ENCODE assay signal across 1 cellular context in the genomic region with DNA sequence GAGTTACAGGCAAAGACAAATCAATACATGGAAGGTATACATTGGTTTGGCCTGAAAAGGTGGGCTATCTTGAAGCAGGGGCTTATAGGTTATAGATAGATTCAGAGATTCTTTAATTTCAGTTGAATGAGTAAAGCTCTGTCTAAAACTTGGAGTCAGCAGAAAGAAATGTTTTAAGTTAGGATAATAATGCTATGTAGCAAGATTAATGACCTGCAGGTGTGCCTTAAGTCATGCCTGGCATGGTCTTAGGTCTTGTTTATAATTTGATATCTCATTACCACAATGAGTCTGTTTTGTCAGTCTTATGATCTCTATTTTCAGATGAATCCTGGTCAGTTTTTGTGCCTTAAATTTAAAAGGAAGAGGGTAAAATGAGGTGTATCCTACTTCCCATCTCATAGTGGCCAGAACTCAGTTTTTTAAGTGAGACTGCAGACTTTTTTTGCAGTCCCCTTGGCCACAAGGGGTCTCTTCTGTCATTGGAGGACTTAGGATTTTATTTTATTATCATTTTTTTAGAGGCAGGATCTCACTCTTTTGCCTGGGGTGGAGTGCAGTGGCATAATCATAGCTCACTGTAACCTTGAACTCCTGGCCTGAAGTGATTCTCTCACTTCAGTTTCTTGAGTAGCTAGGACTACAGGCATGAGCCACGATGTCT.
TF ChIP-seq lines count a peak whose summit lies in the region.

No MANE protein-coding gene starts in this region.

TF ChIP-seq in K562, 482 proteins besides CTCF, POLR2A, EP300 and RAD21:
- TF ChIP-seq, protein P1, sequence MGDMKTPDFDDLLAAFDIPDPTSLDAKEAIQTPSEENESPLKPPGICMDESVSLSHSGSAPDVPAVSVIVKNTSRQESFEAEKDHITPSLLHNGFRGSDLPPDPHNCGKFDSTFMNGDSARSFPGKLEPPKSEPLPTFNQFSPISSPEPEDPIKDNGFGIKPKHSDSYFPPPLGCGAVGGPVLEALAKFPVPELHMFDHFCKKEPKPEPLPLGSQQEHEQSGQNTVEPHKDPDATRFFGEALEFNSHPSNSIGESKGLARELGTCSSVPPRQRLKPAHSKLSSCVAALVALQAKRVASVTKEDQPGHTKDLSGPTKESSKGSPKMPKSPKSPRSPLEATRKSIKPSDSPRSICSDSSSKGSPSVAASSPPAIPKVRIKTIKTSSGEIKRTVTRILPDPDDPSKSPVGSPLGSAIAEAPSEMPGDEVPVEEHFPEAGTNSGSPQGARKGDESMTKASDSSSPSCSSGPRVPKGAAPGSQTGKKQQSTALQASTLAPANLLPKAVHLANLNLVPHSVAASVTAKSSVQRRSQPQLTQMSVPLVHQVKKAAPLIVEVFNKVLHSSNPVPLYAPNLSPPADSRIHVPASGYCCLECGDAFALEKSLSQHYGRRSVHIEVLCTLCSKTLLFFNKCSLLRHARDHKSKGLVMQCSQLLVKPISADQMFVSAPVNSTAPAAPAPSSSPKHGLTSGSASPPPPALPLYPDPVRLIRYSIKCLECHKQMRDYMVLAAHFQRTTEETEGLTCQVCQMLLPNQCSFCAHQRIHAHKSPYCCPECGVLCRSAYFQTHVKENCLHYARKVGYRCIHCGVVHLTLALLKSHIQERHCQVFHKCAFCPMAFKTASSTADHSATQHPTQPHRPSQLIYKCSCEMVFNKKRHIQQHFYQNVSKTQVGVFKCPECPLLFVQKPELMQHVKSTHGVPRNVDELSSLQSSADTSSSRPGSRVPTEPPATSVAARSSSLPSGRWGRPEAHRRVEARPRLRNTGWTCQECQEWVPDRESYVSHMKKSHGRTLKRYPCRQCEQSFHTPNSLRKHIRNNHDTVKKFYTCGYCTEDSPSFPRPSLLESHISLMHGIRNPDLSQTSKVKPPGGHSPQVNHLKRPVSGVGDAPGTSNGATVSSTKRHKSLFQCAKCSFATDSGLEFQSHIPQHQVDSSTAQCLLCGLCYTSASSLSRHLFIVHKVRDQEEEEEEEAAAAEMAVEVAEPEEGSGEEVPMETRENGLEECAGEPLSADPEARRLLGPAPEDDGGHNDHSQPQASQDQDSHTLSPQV (IDR thresholded peaks at IDR 0.05): peak; percentile 67
- peak; percentile 17 for TF ChIP-seq MEIS2 (IDR thresholded peaks at IDR 0.05; ENCODE audit: partially characterized antibody)
- no peak for TF ChIP-seq DDX20 (tag; IDR thresholded peaks at IDR 0.05; ENCODE audit: low read depth)
- TF ChIP-seq C11orf30 (IDR thresholded peaks at IDR 0.05; ENCODE audit: low read depth): peak; percentile 49; the same call in 1 of the 2 replicates
- TF ChIP-seq, protein P2, sequence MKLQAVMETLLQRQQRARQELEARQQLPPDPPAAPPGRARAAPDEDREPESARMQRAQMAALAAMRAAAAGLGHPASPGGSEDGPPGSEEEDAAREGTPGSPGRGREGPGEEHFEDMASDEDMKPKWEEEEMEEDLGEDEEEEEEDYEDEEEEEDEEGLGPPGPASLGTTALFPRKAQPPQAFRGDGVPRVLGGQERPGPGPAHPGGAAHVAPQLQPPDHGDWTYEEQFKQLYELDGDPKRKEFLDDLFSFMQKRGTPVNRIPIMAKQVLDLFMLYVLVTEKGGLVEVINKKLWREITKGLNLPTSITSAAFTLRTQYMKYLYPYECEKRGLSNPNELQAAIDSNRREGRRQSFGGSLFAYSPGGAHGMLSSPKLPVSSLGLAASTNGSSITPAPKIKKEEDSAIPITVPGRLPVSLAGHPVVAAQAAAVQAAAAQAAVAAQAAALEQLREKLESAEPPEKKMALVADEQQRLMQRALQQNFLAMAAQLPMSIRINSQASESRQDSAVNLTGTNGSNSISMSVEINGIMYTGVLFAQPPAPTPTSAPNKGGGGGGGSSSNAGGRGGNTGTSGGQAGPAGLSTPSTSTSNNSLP (IDR thresholded peaks at IDR 0.05; ENCODE audit: borderline replicate concordance, low read depth, low read length): peak; percentile 70; the same call in 1 of the 2 replicates
- 0 out of 2 replicates have a peak, but pooled peaks have one; percentile 30 for TF ChIP-seq NBN (IDR thresholded peaks at IDR 0.05; ENCODE audit: low read depth)
- TF ChIP-seq CREB1 (IDR thresholded peaks at IDR 0.05): 0 out of 2 replicates have a peak, but pooled peaks have one; percentile 6
- no peak for TF ChIP-seq CREB1 (CRISPR knock-in tag; IDR thresholded peaks at IDR 0.05)
- 0 out of 2 replicates have a peak, but pooled peaks have one; percentile 12 for TF ChIP-seq DMBX1 (CRISPR knock-in tag; IDR thresholded peaks at IDR 0.05; ENCODE audit: borderline replicate concordance)
- TF ChIP-seq ZNF316 (IDR thresholded peaks at IDR 0.05): peak; percentile 65
- 0 out of 2 replicates have a peak, but pooled peaks have one; percentile 44 for TF ChIP-seq ESRRB (CRISPR knock-in tag; IDR thresholded peaks at IDR 0.05; ENCODE audit: borderline replicate concordance)
- TF ChIP-seq RCOR1 (IDR thresholded peaks at IDR 0.05; ENCODE audit: borderline replicate concordance in 1 of 2, low read depth in 2 of 2, low read length in 2 of 2): 0 out of 4 replicates have a peak, but pooled peaks of 1 of the 2 experiments have one; percentile 17
- peak; percentile 70 for TF ChIP-seq ZNF384 (IDR thresholded peaks at IDR 0.05; ENCODE audit: low read depth, low read length)
- no peak for TF ChIP-seq ZFPM2 (CRISPR knock-in tag; IDR thresholded peaks at IDR 0.05)
- TF ChIP-seq NFRKB (IDR thresholded peaks at IDR 0.05; ENCODE audit: low read depth): no peak
- TF ChIP-seq HMGN3 (IDR thresholded peaks at IDR 0.05; ENCODE audit: borderline replicate concordance, extremely low read depth, insufficient read length, low read depth, low read length): no peak
- TF ChIP-seq, protein P3, sequence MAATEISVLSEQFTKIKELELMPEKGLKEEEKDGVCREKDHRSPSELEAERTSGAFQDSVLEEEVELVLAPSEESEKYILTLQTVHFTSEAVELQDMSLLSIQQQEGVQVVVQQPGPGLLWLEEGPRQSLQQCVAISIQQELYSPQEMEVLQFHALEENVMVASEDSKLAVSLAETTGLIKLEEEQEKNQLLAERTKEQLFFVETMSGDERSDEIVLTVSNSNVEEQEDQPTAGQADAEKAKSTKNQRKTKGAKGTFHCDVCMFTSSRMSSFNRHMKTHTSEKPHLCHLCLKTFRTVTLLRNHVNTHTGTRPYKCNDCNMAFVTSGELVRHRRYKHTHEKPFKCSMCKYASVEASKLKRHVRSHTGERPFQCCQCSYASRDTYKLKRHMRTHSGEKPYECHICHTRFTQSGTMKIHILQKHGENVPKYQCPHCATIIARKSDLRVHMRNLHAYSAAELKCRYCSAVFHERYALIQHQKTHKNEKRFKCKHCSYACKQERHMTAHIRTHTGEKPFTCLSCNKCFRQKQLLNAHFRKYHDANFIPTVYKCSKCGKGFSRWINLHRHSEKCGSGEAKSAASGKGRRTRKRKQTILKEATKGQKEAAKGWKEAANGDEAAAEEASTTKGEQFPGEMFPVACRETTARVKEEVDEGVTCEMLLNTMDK (IDR thresholded peaks at IDR 0.05; ENCODE audit: borderline replicate concordance, insufficient read depth, low read depth, low read length, poor library complexity, severe bottlenecking): peak; percentile 67
- no peak for TF ChIP-seq BRF1 (IDR thresholded peaks at IDR 0.05; ENCODE audit: borderline replicate concordance, extremely low read depth, insufficient read length)
- no peak for TF ChIP-seq HCFC1 (IDR thresholded peaks at IDR 0.05; ENCODE audit: low read depth, low read length)
- TF ChIP-seq SMC3 (conservative IDR thresholded peaks at IDR 0.05; ENCODE audit: insufficient read depth, low read depth, low read length): 0 out of 2 replicates have a peak, but pooled peaks have one; percentile 23
- TF ChIP-seq KLF6 (CRISPR knock-in tag; IDR thresholded peaks at IDR 0.05; ENCODE audit: borderline replicate concordance): no peak
- 0 out of 2 replicates have a peak, but pooled peaks have one; percentile 24 for TF ChIP-seq BCOR (IDR thresholded peaks at IDR 0.05)
- TF ChIP-seq BRD9 (IDR thresholded peaks at IDR 0.05; ENCODE audit: low read depth, partially characterized antibody): peak; percentile 27
